Comparison of ENCODE assay signal across 34 cellular contexts in genomic region chr4:91099666-91100065, GRCh38.
"Had no signal": no experiment of that assay in that cellular context is flagged by ENCODE, and none has a peak within 500 bp of the region (broad histone marks: within the 10 kb centered on the region; RNA-seq: fewer than 3 reads in every experiment).

No MANE protein-coding gene starts in this region.

- DNase-seq: activated CD4-positive, alpha-beta memory T cell treated with anti-CD3 and anti-CD28 coated beads, Interleukin-2, amount 10 ng/mL, durations not matched to agents 7 days and 5 days; activated CD4-positive, alpha-beta T cell treated with anti-CD3 and anti-CD28 coated beads for 1 hour; activated CD4-positive, alpha-beta T cell treated with anti-CD3 and anti-CD28 coated beads for 48 hours; activated CD4-positive, CD25-positive, alpha-beta regulatory T cell; activated CD8-positive, alpha-beta memory T cell treated with anti-CD3 and anti-CD28 coated beads for 24 hours; activated CD8-positive, alpha-beta memory T cell treated with anti-CD3 and anti-CD28 coated beads, Interleukin-2, amount 10 ng/mL, durations not matched to agents 7 days and 5 days; activated CD8-positive, alpha-beta memory T cell treated with anti-CD3 and anti-CD28 coated beads, Interleukin-2, amount 50 U/mL, for 48 hours; activated gamma-delta T cell; activated naive CD4-positive, alpha-beta T cell treated with Interleukin-2 at 50 U/mL for 16 hours; activated naive CD8-positive, alpha-beta T cell treated with anti-CD3 and anti-CD28 coated beads, Interleukin-2, amount 10 ng/mL, durations not matched to agents 7 days and 5 days; activated T-cell treated with anti-CD3 and anti-CD28 coated beads, Interleukin-2, amount 50 U/mL, for 72 hours; amygdala; Kasumi-1; KG1; MG63; NCI-H1048; NCI-H1105 treated with DMSO at 0.1 percent for 48 hours; NCI-H1436; NCI-H1694; NCI-H1930; NCI-H2081 treated with DMSO at 0.1 percent for 48 hours; NCI-H226; NCI-H446 treated with DMSO at 0.1 percent for 48 hours; NCI-H524; NCI-H69; NK-92 treated with Interleukin-12 subunit alpha and Interleukin-12 subunit beta, amount 100 ng/mL, for 24 hours; Right ventricle myocardium superior; SW 1271; T-helper 1 cell; T-helper 2 cell; T-helper 9 cell had no signal

- H3K27ac Mint-ChIP-seq: activated CD4-positive, alpha-beta memory T cell treated with anti-CD3 and anti-CD28 coated beads, Interleukin-2, amount 10 ng/mL, durations not matched to agents 7 days and 5 days; activated CD8-positive, alpha-beta memory T cell treated with anti-CD3 and anti-CD28 coated beads, Interleukin-2, amount 10 ng/mL, durations not matched to agents 7 days and 5 days; activated naive CD4-positive, alpha-beta T cell treated with anti-CD3 and anti-CD28 coated beads, Interleukin-2, amount 50 U/mL, for 24 hours; activated naive CD8-positive, alpha-beta T cell treated with anti-CD3 and anti-CD28 coated beads, Interleukin-2, amount 10 ng/mL, durations not matched to agents 7 days and 5 days; activated T-cell treated with anti-CD3 and anti-CD28 coated beads, Interleukin-2, amount 50 U/mL, for 72 hours; activated T-helper 2 cell treated with anti-CD3 and anti-CD28 coated beads, Interferon-gamma antibody, Interleukin-2, Interleukin-4, amounts not matched to agents 10 μg/mL and 5 μg/mL and 100 μg/mL, durations not matched to agents 14 hours and 24 hours and 36 hours had no signal

- H3K4me1 Mint-ChIP-seq: activated CD4-positive, alpha-beta memory T cell treated with anti-CD3 and anti-CD28 coated beads, Interleukin-2, amount 10 ng/mL, durations not matched to agents 7 days and 5 days; activated CD8-positive, alpha-beta memory T cell treated with anti-CD3 and anti-CD28 coated beads, Interleukin-2, amount 10 ng/mL, durations not matched to agents 7 days and 5 days; activated naive CD4-positive, alpha-beta T cell treated with anti-CD3 and anti-CD28 coated beads, Interleukin-2, amount 50 U/mL, for 24 hours; activated naive CD8-positive, alpha-beta T cell treated with anti-CD3 and anti-CD28 coated beads, Interleukin-2, amount 10 ng/mL, durations not matched to agents 7 days and 5 days; central memory CD8-positive, alpha-beta T cell had no signal

- H3K27me3 Mint-ChIP-seq: activated CD4-positive, alpha-beta memory T cell treated with anti-CD3 and anti-CD28 coated beads, Interleukin-2, amount 10 ng/mL, durations not matched to agents 7 days and 5 days; activated CD8-positive, alpha-beta memory T cell treated with anti-CD3 and anti-CD28 coated beads, Interleukin-2, amount 10 ng/mL, durations not matched to agents 7 days and 5 days; activated naive CD4-positive, alpha-beta T cell treated with anti-CD3 and anti-CD28 coated beads, Interleukin-2, amount 50 U/mL, for 24 hours; activated naive CD8-positive, alpha-beta T cell treated with anti-CD3 and anti-CD28 coated beads, Interleukin-2, amount 10 ng/mL, durations not matched to agents 7 days and 5 days; central memory CD8-positive, alpha-beta T cell had no signal

- H3K4me3 Mint-ChIP-seq: activated CD4-positive, alpha-beta memory T cell treated with anti-CD3 and anti-CD28 coated beads, Interleukin-2, amount 10 ng/mL, durations not matched to agents 7 days and 5 days; activated CD8-positive, alpha-beta memory T cell treated with anti-CD3 and anti-CD28 coated beads, Interleukin-2, amount 10 ng/mL, durations not matched to agents 7 days and 5 days; activated naive CD4-positive, alpha-beta T cell treated with anti-CD3 and anti-CD28 coated beads, Interleukin-2, amount 50 U/mL, for 24 hours; activated naive CD8-positive, alpha-beta T cell treated with anti-CD3 and anti-CD28 coated beads, Interleukin-2, amount 10 ng/mL, durations not matched to agents 7 days and 5 days; activated T-cell treated with anti-CD3 and anti-CD28 coated beads, Interleukin-2, amount 50 U/mL, for 72 hours; central memory CD8-positive, alpha-beta T cell had no signal

- H3K36me3 Mint-ChIP-seq: activated CD8-positive, alpha-beta memory T cell treated with anti-CD3 and anti-CD28 coated beads, Interleukin-2, amount 10 ng/mL, durations not matched to agents 7 days and 5 days; activated naive CD4-positive, alpha-beta T cell treated with anti-CD3 and anti-CD28 coated beads, Interleukin-2, amount 50 U/mL, for 24 hours; activated naive CD8-positive, alpha-beta T cell treated with anti-CD3 and anti-CD28 coated beads, Interleukin-2, amount 10 ng/mL, durations not matched to agents 7 days and 5 days had no signal

- ATAC-seq: activated CD8-positive, alpha-beta memory T cell treated with anti-CD3 and anti-CD28 coated beads, Interleukin-2, amount 10 ng/mL, durations not matched to agents 7 days and 5 days; activated T-cell treated with anti-CD3 and anti-CD28 coated beads, Interleukin-2, amount 50 U/mL, for 72 hours had no signal
